In the genomic region with DNA sequence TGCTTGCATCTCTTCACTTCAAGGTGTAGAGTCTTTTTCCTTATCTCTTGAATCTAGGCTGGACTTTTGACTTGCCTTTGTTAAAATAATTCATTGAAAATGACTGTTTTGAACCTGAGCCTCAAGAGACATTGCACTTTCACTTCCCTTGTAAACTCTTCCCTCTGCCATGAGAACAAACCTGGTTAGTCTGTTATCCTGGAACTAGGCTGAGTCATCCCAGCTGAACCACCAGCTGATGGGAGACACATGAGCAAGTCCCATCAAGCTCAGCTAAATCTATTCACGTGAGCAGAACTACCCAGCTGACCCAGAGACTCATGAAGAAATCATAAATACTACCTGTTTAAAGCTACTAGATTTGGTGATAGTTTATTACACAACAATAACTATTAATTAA, we compare ENCODE assay signal across 10 cellular contexts.
A peak's percentile ranks its signal among the peaks of the same experiment; 100 is the strongest.
DNase-seq lines count a peak whose midpoint lies in the region; ATAC-seq and TF ChIP-seq lines count a peak whose summit lies in the region.
"Had no signal": no experiment of that assay in that cellular context is flagged by ENCODE, and none has a peak within 500 bp of the region (broad histone marks: within the 10 kb centered on the region; RNA-seq: fewer than 3 reads in every experiment).

No MANE protein-coding gene starts in this region.

- no peaks in the 10 kb centered on the region for H3K36me3 ChIP-seq in lower lobe of right lung

- ATAC-seq in GM18858 (IDR thresholded peaks at IDR 0.05; ENCODE audit: unreplicated experiment) = peak; percentile 85
- peak; percentile 58 for ATAC-seq in HG02571 (IDR thresholded peaks at IDR 0.05; ENCODE audit: unreplicated experiment)
- ATAC-seq in foreskin keratinocyte = peak; percentile 100
- no peak for ATAC-seq in lower lobe of right lung

- DNase-seq in HT-29 (ENCODE audit: low spot score) = peak; percentile 39
- peak; percentile 82 to 87 for DNase-seq in foreskin keratinocyte
- DNase-seq in T-helper 1 cell = no peak
- DNase-seq in NCI-H146 (lab: John Stamatoyannopoulos, UW) = no peak
- DNase-seq in activated CD4-positive, alpha-beta T cell treated with anti-CD3 and anti-CD28 coated beads, Interleukin-2, amount 50 U/mL, for 48 hours = no peak
- no peak for DNase-seq in lower lobe of right lung
- DNase-seq: head of caudate nucleus, NCI-H1092 treated with DMSO at 0.1 percent for 48 hours had no signal

- no peaks in the 10 kb centered on the region for H3K9me3 ChIP-seq in lower lobe of right lung

- TF ChIP-seq CTCF in foreskin keratinocyte (conservative IDR thresholded peaks at IDR 0.05) (no peak), lower lobe of right lung (IDR thresholded peaks at IDR 0.05) (no peak)

- intact Hi-C loops in lower lobe of right lung (cut with DNase I) = no loop called here

- H3K4me1 ChIP-seq in foreskin keratinocyte (no peaks in the 10 kb centered on the region), lower lobe of right lung (no peaks in the 10 kb centered on the region)

- H3K27me3 ChIP-seq in foreskin keratinocyte (no peaks in the 10 kb centered on the region), lower lobe of right lung (ENCODE audit: low read depth) (no peaks in the 10 kb centered on the region)

- H3K4me3 ChIP-seq in lower lobe of right lung = no peak overlapping the region

- H3K27ac ChIP-seq in foreskin keratinocyte (no peak overlapping the region), lower lobe of right lung (no peak overlapping the region)

Comparison
In these comparisons a context has a peak if more than half of its experiments do, and no peak if none do; other contexts are left out.
1. ATAC-seq: peak in GM18858 (single experiment), HG02571 (single experiment) and foreskin keratinocyte (single experiment); none in lower lobe of right lung (0 of 2).
2. DNase-seq: peak in HT-29 (single experiment) and foreskin keratinocyte (2 of 2); none in T-helper 1 cell (0 of 5), NCI-H146 (single experiment), activated CD4-positive, alpha-beta T cell treated with anti-CD3 and anti-CD28 coated beads, Interleukin-2, amount 50 U/mL, for 48 hours (0 of 2) and lower lobe of right lung (single experiment).